In genomic region chr15:40063563-40064011, GRCh38 we compare ENCODE assay signal across 9 cellular contexts. TPM values are rescaled to one million over a fixed set of nuclear protein-coding genes. Genes with fewer than 3 reads are reported as not detected.
A peak's percentile ranks its signal among the peaks of the same experiment; 100 is the strongest.
DNase-seq lines count a peak whose midpoint lies in the region; ATAC-seq, FAIRE-seq and TF ChIP-seq lines count a peak whose summit lies in the region.
"Had no signal": no experiment of that assay in that cellular context is flagged by ENCODE, and none has a peak within 500 bp of the region (broad histone marks: within the 10 kb centered on the region; RNA-seq: fewer than 3 reads in every experiment).

No MANE protein-coding gene starts in this region.

- TF ChIP-seq CTCF in K562 (IDR thresholded peaks at IDR 0.05 in 2 of 3, conservative IDR thresholded peaks at IDR 0.05 in 1 of 3; ENCODE audit: insufficient read depth in 2 of 3, low read depth in 1 of 3, low read length in 3 of 3): no peak

- CTCF ChIA-PET in K562 (lab: Yijun Ruan, JAX; ENCODE audit: low intra/inter-chr PET ratio): no interaction called here

- intact Hi-C loops in K562 (cut with micrococcal nuclease): no loop called here

- H2AFZ ChIP-seq in K562 (ENCODE audit: low read depth, low read length): no peak overlapping the region

- no peaks in the 10 kb centered on the region for H4K20me1 ChIP-seq in K562 (replicated peaks; ENCODE audit: control insufficient read depth, insufficient read depth, low read length)

- H3K4me3 ChIP-seq in HUES48 (ENCODE audit: low read depth, low read length) (no peak overlapping the region), K562 (no peak overlapping the region)

- H3K27me3 ChIP-seq in HUES48 (ENCODE audit: control insufficient read depth, insufficient read depth, low read length): no peaks in the 10 kb centered on the region
- no peaks in the 10 kb centered on the region for H3K27me3 ChIP-seq in K562 (ENCODE audit: control insufficient read depth in 2 of 2, insufficient read depth in 2 of 2, low read length in 2 of 2)

- H3K4me1 ChIP-seq in HUES48 (ENCODE audit: control insufficient read depth, insufficient read depth, low read length) (peaks cover 7% of the 10 kb centered on the region), K562 (replicated peaks in 1 of 2; ENCODE audit: control insufficient read depth in 2 of 2, insufficient read depth in 2 of 2, low read length in 2 of 2) (no peaks in the 10 kb centered on the region; a peak in 1 of 5 replicates)

- no peaks in the 10 kb centered on the region for H3K9me1 ChIP-seq in K562 (ENCODE audit: control insufficient read depth, insufficient read depth, low read length)

- FAIRE-seq in K562 (lab: Jason Lieb, UNC): no peak

- DNase-seq in C1 segment of cervical spinal cord (lab: John Stamatoyannopoulos, UW) (peak in 10 of 14 donors; percentile 13 to 78 (median 55)), K562 (ENCODE audit: extremely low read depth in 1 of 4, low spot score in 3 of 4) (no peak), midbrain (lab: John Stamatoyannopoulos, UW) (peak; percentile 72), activated gamma-delta T cell treated with Interleukin-2 at 50 U/mL for 16 hours (no peak), NOMO-1 treated with dmso at 0.1 percent for 144 hours (lab: John Stamatoyannopoulos, UW; ENCODE audit: unreplicated experiment) (no peak), GDM1 (lab: John Stamatoyannopoulos, UW) (no peak), NCI-H2029 (lab: John Stamatoyannopoulos, UW) (no peak)
- DNase-seq: activated CD4-positive, alpha-beta T cell treated with anti-CD3 and anti-CD28 coated beads for 1 hour had no signal

- H3K27ac ChIP-seq in HUES48 (ENCODE audit: low read depth, low read length): peak overlapping the region; percentile 84
- no peak overlapping the region for H3K27ac ChIP-seq in K562 (ENCODE audit: extremely low read depth, low read depth, low read length)

- no peaks in the 10 kb centered on the region for H3K36me3 ChIP-seq in HUES48 (ENCODE audit: control insufficient read depth, insufficient read depth, low read length)
- no peaks in the 10 kb centered on the region for H3K36me3 ChIP-seq in K562 (ENCODE audit: control insufficient read depth, insufficient read depth, low read length)

- 58% methylated on average over 2 of the region's 2 CpGs for WGBS in K562 (ENCODE audit: insufficient coverage, low coverage, missing lambda C conversion rate)

- H3K79me2 ChIP-seq in K562 (ENCODE audit: control insufficient read depth, insufficient read depth, low read length): no peaks in the 10 kb centered on the region

- no peak for TF ChIP-seq RAD21 in K562 (CRISPR knock-in tag; conservative IDR thresholded peaks at IDR 0.05 in 1 of 2, IDR thresholded peaks at IDR 0.05 in 1 of 2)

- no TSS peak for BruUV-seq in K562 (replicated peaks; lab: Mats Ljungman, UMichigan)

- no peak for ATAC-seq in K562

- no peak overlapping the region for H3K4me2 ChIP-seq in K562 (ENCODE audit: insufficient read depth, low read length)

- H3K9me3 ChIP-seq in HUES48 (ENCODE audit: control insufficient read depth, insufficient read depth, low read length) (no peaks in the 10 kb centered on the region), K562 (replicated peaks; ENCODE audit: control insufficient read depth, insufficient read depth, low read depth, low read length) (no peaks in the 10 kb centered on the region)

- no peak overlapping the region for H3K9ac ChIP-seq in HUES48 (ENCODE audit: low read depth, low read length)
- H3K9ac ChIP-seq in K562 (ENCODE audit: insufficient read depth in 1 of 2, low read depth in 2 of 2, low read length in 2 of 2): 0 out of 4 replicates have a peak overlapping the region, but pooled peaks of 1 of the 2 experiments have one; percentile 28

- in situ Hi-C loops in K562 (cut with MboI): no loop called here

- no peak for TF ChIP-seq EP300 in K562 (IDR thresholded peaks at IDR 0.05; ENCODE audit: low read length)

- POLR2A ChIA-PET in K562 (lab: Yijun Ruan, JAX): no interaction called here

- no peak for TF ChIP-seq POLR2A in K562 (conservative IDR thresholded peaks at IDR 0.05)

TF ChIP-seq in K562, 482 proteins besides CTCF, POLR2A, EP300 and RAD21:
- TF ChIP-seq ETV1 (tag; conservative IDR thresholded peaks at IDR 0.05; ENCODE audit: low read depth) (no peak), PRDM10 (IDR thresholded peaks at IDR 0.05; ENCODE audit: partially characterized antibody) (peak; percentile 16)

RNA-seq across cellular contexts. Expression of gene SRP14, which starts 24.6 kb away (rescaled TPM):
- 30.2 and 39.1 TPM in 2 replicates for total RNA-seq in K562 (2011; cell fraction: chromatin; rRNA removed; ENCODE audit: low replicate concordance)
- 32.4 and 37.0 TPM in 2 replicates for total RNA-seq in K562 (2011; cell fraction: nucleolus; rRNA removed)
- total RNA-seq in K562 (2011; cell fraction: nucleoplasm; rRNA removed): 49.5 and 55.9 TPM in 2 replicates
- total RNA-seq in K562 (2014; rRNA removed) (409 and 442 TPM in 2 replicates), K562 (2014; rRNA removed; fragmentation: Illumina TruSeq; extraction: Trizol) (165 and 189 TPM in 2 replicates), K562 (2015; rRNA removed; fragmentation: Illumina TruSeq; extraction: Trizol) (167 and 189 TPM in 2 replicates), K562 (2021) (155 and 161 TPM in 2 replicates)
- polyA plus RNA-seq in K562 (2011; rRNA removed) (353 and 402 TPM in 2 replicates), K562 (2014; fragmentation: Illumina TruSeq; extraction: Trizol) (314 and 378 TPM in 2 replicates), K562 (2014; fragmentation: Nextera tagmentation; extraction: Ambion mirVana) (1,000 to 10,000 TPM; 1,071 to 1,097 TPM), K562 (2014; rRNA removed) (657 and 689 TPM in 2 replicates)
- polyA plus RNA-seq in K562 (2011; cell fraction: cytosol; rRNA removed): 142 and 212 TPM in 2 replicates
- 80.9 and 136 TPM in 2 replicates for polyA plus RNA-seq in K562 (2011; cell fraction: nucleus; rRNA removed)
- 199 and 317 TPM in 2 replicates for polyA plus RNA-seq in K562 (2012)
- 128 and 133 TPM in 2 replicates for polyA minus RNA-seq in K562 (2011; rRNA and poly(A)+ RNA removed)
- polyA minus RNA-seq in K562 (2011; cell fraction: cytosol; rRNA and poly(A)+ RNA removed): 40.4 and 48.7 TPM in 2 replicates
- 28.3 and 45.9 TPM in 2 replicates for polyA minus RNA-seq in K562 (2011; cell fraction: nucleus; rRNA and poly(A)+ RNA removed)

RNA-seq across cellular contexts. Expression of gene BMF, which starts 45.1 kb away (rescaled TPM):
- 0.58 and 3.5 TPM in 2 replicates for total RNA-seq in K562 (2011; cell fraction: chromatin; rRNA removed; ENCODE audit: low replicate concordance)
- total RNA-seq in K562 (2011; cell fraction: nucleolus; rRNA removed): 2.5 and 2.8 TPM in 2 replicates
- total RNA-seq in K562 (2011; cell fraction: nucleoplasm; rRNA removed): 0.81 and 1.7 TPM in 2 replicates
- 0.41 and 0.59 TPM in 2 replicates for total RNA-seq in K562 (2014; rRNA removed)
- 0.25 and 0.32 TPM in 2 replicates for total RNA-seq in K562 (2014; rRNA removed; fragmentation: Illumina TruSeq; extraction: Trizol)
- total RNA-seq in K562 (2015; rRNA removed; fragmentation: Illumina TruSeq; extraction: Trizol): 0.19 and 0.29 TPM in 2 replicates
- total RNA-seq in K562 (2021): 0.56 and 0.91 TPM in 2 replicates
- polyA plus RNA-seq in K562 (2011; rRNA removed): 0.35 and 0.59 TPM in 2 replicates
- polyA plus RNA-seq in K562 (2011; cell fraction: cytosol; rRNA removed): 0.49 and 0.56 TPM in 2 replicates
- 0.76 and 0.92 TPM in 2 replicates for polyA plus RNA-seq in K562 (2011; cell fraction: nucleus; rRNA removed)
- polyA plus RNA-seq in K562 (2012): 0.53 and 3.8 TPM in 2 replicates
- polyA plus RNA-seq in K562 (2014; fragmentation: Illumina TruSeq; extraction: Trizol): 0.52 and 0.87 TPM in 2 replicates
- polyA plus RNA-seq in K562 (2014; fragmentation: Nextera tagmentation; extraction: Ambion mirVana): not detected
- 0.82 and 0.86 TPM in 2 replicates for polyA plus RNA-seq in K562 (2014; rRNA removed)
- 0.54 and 1.1 TPM in 2 replicates for polyA minus RNA-seq in K562 (2011; rRNA and poly(A)+ RNA removed)
- 1.2 TPM in 1 of 2 replicates, not detected in the other for polyA minus RNA-seq in K562 (2011; cell fraction: cytosol; rRNA and poly(A)+ RNA removed)
- 0.40 and 1.00 TPM in 2 replicates for polyA minus RNA-seq in K562 (2011; cell fraction: nucleus; rRNA and poly(A)+ RNA removed)

Comparison
In these comparisons a context has a peak if more than half of its experiments do, and no peak if none do; other contexts are left out.
1. DNase-seq: peak in C1 segment of cervical spinal cord (10 of 14) and midbrain (single experiment); none in K562 (0 of 4), activated gamma-delta T cell treated with Interleukin-2 at 50 U/mL for 16 hours (single experiment), NOMO-1 treated with dmso at 0.1 percent for 144 hours (single experiment), GDM1 (single experiment) and NCI-H2029 (single experiment).